21 cellular contexts compared by ENCODE assay signal in the genomic region with DNA sequence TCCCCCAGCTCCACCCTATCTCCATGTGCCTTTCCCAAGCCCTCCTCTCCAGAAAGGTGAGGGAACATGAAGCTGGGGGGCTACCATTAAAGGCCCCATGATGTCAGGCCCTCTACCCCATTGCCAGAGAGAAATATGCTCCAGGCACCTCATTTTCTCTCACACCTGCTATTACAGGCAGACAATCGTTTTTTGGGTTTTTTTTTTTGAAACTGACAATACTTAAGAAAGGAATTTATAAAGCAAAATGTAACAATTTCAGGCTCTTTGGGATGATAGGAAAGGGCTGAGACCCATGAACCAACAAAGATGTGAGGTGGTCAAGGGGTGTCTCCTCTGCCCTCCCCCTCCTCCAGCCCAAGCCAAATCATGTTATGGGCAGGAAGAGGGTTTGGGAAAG. TPM values are rescaled to one million over a fixed set of nuclear protein-coding genes. Genes with fewer than 3 reads are reported as not detected.
"Had no signal": no experiment of that assay in that cellular context is flagged by ENCODE, and none has a peak within 500 bp of the region (broad histone marks: within the 10 kb centered on the region; RNA-seq: fewer than 3 reads in every experiment).

No MANE protein-coding gene starts in this region.

- H3K9me3 Mint-ChIP-seq: naive thymus-derived CD8-positive, alpha-beta T cell; stimulated activated naive B cell treated with anti-CD40 and anti-IgM and Interleukin-4, amounts not matched to agents 10 μg/mL and 1 μg/mL and 100 μg/mL, for 72 hours; stimulated activated naive CD8-positive, alpha-beta T cell treated with anti-CD3 and anti-CD28 coated beads, Interleukin-15, amount 100 ng/mL, for 72 hours had no signal

- H3K9me3 ChIP-seq: left ventricle myocardium inferior, right atrium auricular region, sigmoid colon, thoracic aorta, transverse colon had no signal

- DNase-seq: cortex of kidney; dorsolateral prefrontal cortex; effector CD8-positive, alpha-beta T cell; foreskin melanocyte; head of caudate nucleus; kidney; left cardiac atrium; left ventricle myocardium inferior; naive thymus-derived CD8-positive, alpha-beta T cell; sigmoid colon; stimulated activated CD4-positive, alpha-beta T cell treated with anti-CD3 and anti-CD28 coated beads, Interleukin-2, amount 100 ng/mL, for 24 hours; stimulated activated CD4-positive, alpha-beta T cell treated with anti-CD3 and anti-CD28 coated beads, Interleukin-4, amount 100 ng/mL, for 4 hours; stimulated activated naive B cell treated with anti-CD40 and anti-IgM and Interleukin-4, amounts not matched to agents 10 μg/mL and 1 μg/mL and 100 μg/mL, for 72 hours; stimulated activated naive CD8-positive, alpha-beta T cell treated with anti-CD3 and anti-CD28 coated beads, Interleukin-15, amount 100 ng/mL, for 72 hours; transverse colon had no signal

- H3K4me3 Mint-ChIP-seq: stimulated activated naive B cell treated with anti-CD40 and anti-IgM and Interleukin-4, amounts not matched to agents 10 μg/mL and 1 μg/mL and 100 μg/mL, for 72 hours; stimulated activated naive CD8-positive, alpha-beta T cell treated with anti-CD3 and anti-CD28 coated beads, Interleukin-15, amount 100 ng/mL, for 72 hours had no signal

- H3K4me3 ChIP-seq: dorsolateral prefrontal cortex, hepatocyte, left ventricle myocardium inferior, lung, right atrium auricular region, sigmoid colon, skin epidermis, thoracic aorta, transverse colon had no signal

- H2AFZ ChIP-seq: hepatocyte had no signal

- H3K27ac Mint-ChIP-seq: stimulated activated naive B cell treated with anti-CD40 and anti-IgM and Interleukin-4, amounts not matched to agents 10 μg/mL and 1 μg/mL and 100 μg/mL, for 72 hours; stimulated activated naive CD8-positive, alpha-beta T cell treated with anti-CD3 and anti-CD28 coated beads, Interleukin-15, amount 100 ng/mL, for 72 hours had no signal

- H3K36me3 ChIP-seq: left ventricle myocardium inferior, right atrium auricular region, sigmoid colon, thoracic aorta, transverse colon had no signal

- H3K36me3 Mint-ChIP-seq: naive thymus-derived CD8-positive, alpha-beta T cell; stimulated activated naive B cell treated with anti-CD40 and anti-IgM and Interleukin-4, amounts not matched to agents 10 μg/mL and 1 μg/mL and 100 μg/mL, for 72 hours had no signal

- H3K27me3 ChIP-seq: hepatocyte, right atrium auricular region had no signal

- H3K79me2 ChIP-seq: hepatocyte had no signal

- ATAC-seq: naive thymus-derived CD8-positive, alpha-beta T cell had no signal

- H3K27ac ChIP-seq: dorsolateral prefrontal cortex, hepatocyte, left ventricle myocardium inferior, right atrium auricular region, sigmoid colon, skin epidermis, thoracic aorta, transverse colon had no signal

RNA-seq across cellular contexts. Expression of a gene that starts 1.5 kb away (rescaled TPM):
- total RNA-seq: mononuclear cell; naive thymus-derived CD8-positive, alpha-beta T cell had no signal

RNA-seq across cellular contexts. Expression of a gene that starts 55.7 kb away (rescaled TPM):
- total RNA-seq: left ventricle myocardium inferior; naive thymus-derived CD8-positive, alpha-beta T cell; thoracic aorta had no signal
